20 cellular contexts compared by ENCODE assay signal in genomic region chr15:93587046-93587445, GRCh38.
DNase-seq lines count a peak whose midpoint lies in the region; ATAC-seq and TF ChIP-seq lines count a peak whose summit lies in the region.
"Had no signal": no experiment of that assay in that cellular context is flagged by ENCODE, and none has a peak within 500 bp of the region (broad histone marks: within the 10 kb centered on the region; RNA-seq: fewer than 3 reads in every experiment).

No MANE protein-coding gene starts in this region.

- ATAC-seq in heart right ventricle (peak in 7 of 8 donors; percentile 31 to 90 (median 82)), PC-3 (no peak), WTC11 (no peak), HG03097 (IDR thresholded peaks at IDR 0.05; ENCODE audit: low FRiP score, unreplicated experiment) (no peak)

- peak overlapping the region; percentile 7; the same call in 1 of the 2 replicates for H3K9ac ChIP-seq in BLaER1
- H3K9ac ChIP-seq in PC-3 (ENCODE audit: low read length): no peak overlapping the region

- H3K36me3 ChIP-seq in BLaER1 (no peaks in the 10 kb centered on the region), heart right ventricle (no peaks in the 10 kb centered on the region), PC-3 (ENCODE audit: low read depth, low read length) (no peaks in the 10 kb centered on the region)

- H3K36me3 Mint-ChIP-seq in WTC11: no peaks in the 10 kb centered on the region
- H3K36me3 Mint-ChIP-seq: CD4-positive, CD25-positive, alpha-beta regulatory T cell had no signal

- BruUV-seq in PC-3 (replicated peaks; lab: Mats Ljungman, UMichigan): no TSS peak

- POLR2A ChIA-PET in PC-3 (lab: Charles Lee; ENCODE audit: unreplicated experiment) (no interaction called here), WTC11 (lab: Charles Lee) (no interaction called here)

- intact Hi-C loops in heart right ventricle (cut with DNase I) (no loop called here), PC-3 (cut with micrococcal nuclease) (no loop called here)

- 0 out of 2 replicates have a peak overlapping the region, but pooled peaks have one; percentile 0 for H3K4me3 ChIP-seq in BLaER1
- no peak overlapping the region for H3K4me3 ChIP-seq in heart right ventricle
- H3K4me3 ChIP-seq in PC-3 (ENCODE audit: low read length): no peak overlapping the region

- H3K9me3 Mint-ChIP-seq in WTC11: 0 out of 2 replicates have a peak, but pooled peaks cover 3% of the 10 kb centered on the region
- H3K9me3 Mint-ChIP-seq: H9; T-helper 1 cell treated with Interleukin-12 subunit alpha and Interleukin-12 subunit beta and Interleukin-4 antibody, amounts not matched to agents 30 μg/mL and 1 μg/mL, for 36 hours had no signal

- no peaks in the 10 kb centered on the region for H3K4me1 Mint-ChIP-seq in WTC11
- H3K4me1 Mint-ChIP-seq: CD4-positive, CD25-positive, alpha-beta regulatory T cell; H9 had no signal

- H3K27ac ChIP-seq in BLaER1 (peak overlapping the region; percentile 60), heart right ventricle (peak overlapping the region in 4 of 10 donors; percentile 19 to 67 (median 31)), PC-3 (ENCODE audit: low read length) (no peak overlapping the region)

- H3K27me3 ChIP-seq in BLaER1: no peaks in the 10 kb centered on the region
- H3K27me3 ChIP-seq in heart right ventricle: peaks cover 0 to 3% (median 0%) of the 10 kb centered on the region in 7 donors
- H3K27me3 ChIP-seq in PC-3 (ENCODE audit: low read length): peaks cover 7% of the 10 kb centered on the region; the same call in 1 of the 2 replicates

- no peaks in the 10 kb centered on the region for H3K9me2 ChIP-seq in PC-3 (replicated peaks; ENCODE audit: low read length)

- no peak overlapping the region for H3K27ac Mint-ChIP-seq in WTC11
- H3K27ac Mint-ChIP-seq: CD4-positive, CD25-positive, alpha-beta regulatory T cell; H9; T-helper 1 cell treated with Interleukin-12 subunit alpha and Interleukin-12 subunit beta and Interleukin-4 antibody, amounts not matched to agents 30 μg/mL and 1 μg/mL, for 36 hours had no signal

- H3K4me3 Mint-ChIP-seq in WTC11: no peak overlapping the region
- H3K4me3 Mint-ChIP-seq: CD4-positive, CD25-positive, alpha-beta regulatory T cell; H9; T-helper 1 cell treated with Interleukin-12 subunit alpha and Interleukin-12 subunit beta and Interleukin-4 antibody, amounts not matched to agents 30 μg/mL and 1 μg/mL, for 36 hours had no signal

- no peak overlapping the region for H2AFZ ChIP-seq in PC-3 (ENCODE audit: low read length)

- WGBS in heart right ventricle, 2 donors: 28 to 35% methylated on average over 1 of the region's 1 CpG

- TF ChIP-seq CTCF in heart right ventricle (IDR thresholded peaks at IDR 0.05) (no peak), PC-3 (conservative IDR thresholded peaks at IDR 0.05; ENCODE audit: low read depth, low read length) (no peak), WTC11 (IDR thresholded peaks at IDR 0.05) (no peak)

- CTCF ChIA-PET in PC-3 (lab: Charles Lee) (no interaction called here), WTC11 (lab: Charles Lee) (interaction anchor here (1.2 kb wide), 1 partner anchor 557 kb away, joined by 3 read pairs; no protein-coding TSS in a partner anchor)

- H3K4me2 ChIP-seq in BLaER1 (peak overlapping the region; percentile 55), PC-3 (ENCODE audit: low read length) (no peak overlapping the region)

- peaks cover 26% of the 10 kb centered on the region for H3K4me1 ChIP-seq in BLaER1
- peaks cover 0 to 5% (median 0%) of the 10 kb centered on the region in 9 donors for H3K4me1 ChIP-seq in heart right ventricle
- H3K4me1 ChIP-seq in PC-3 (ENCODE audit: insufficient read depth, low read length): no peaks in the 10 kb centered on the region
- H3K4me1 ChIP-seq: Caco-2 had no signal

- no peaks in the 10 kb centered on the region for H3K79me2 ChIP-seq in PC-3 (ENCODE audit: low read length)

- H3K27me3 Mint-ChIP-seq in WTC11 (ENCODE audit: low read depth): no peaks in the 10 kb centered on the region

- H3K9me3 ChIP-seq in BLaER1 (peaks cover 11% of the 10 kb centered on the region; the same call in 1 of the 2 replicates), heart right ventricle (peaks cover 0 to under 1% (median 0%) of the 10 kb centered on the region in 11 donors), PC-3 (ENCODE audit: low read length) (no peaks in the 10 kb centered on the region)
- H3K9me3 ChIP-seq: Caco-2 had no signal

- no peaks in the 10 kb centered on the region for H3F3A ChIP-seq in PC-3 (ENCODE audit: low read length, unreplicated experiment)

- peak; percentile 65 for DNase-seq in COR-L47 (lab: John Stamatoyannopoulos, UW)
- peak; percentile 58 for DNase-seq in NCI-H2227 treated with DMSO at 0.1 percent for 48 hours (lab: John Stamatoyannopoulos, UW)
- DNase-seq in heart right ventricle: peak in 1 of 2 donors; percentile 49
- DNase-seq in PC-3: no peak
- no peak for DNase-seq in WTC11 (ENCODE audit: low spot score)
- DNase-seq in activated effector memory CD4-positive, alpha-beta T cell treated with anti-CD3 and anti-CD28 coated beads, Interleukin-2, amount 50 U/mL, for 16 hours: no peak
- DNase-seq: ACHN; AML-193; Caco-2; CD4-positive, CD25-positive, alpha-beta regulatory T cell; H9; IMR-90; NCI-H1048; NCI-H146; NCI-H446; NCI-H526 treated with DMSO at 0.1 percent for 48 hours; SIG-M5 had no signal

- no peaks in the 10 kb centered on the region for H4K20me1 ChIP-seq in BLaER1
- no peaks in the 10 kb centered on the region for H4K20me1 ChIP-seq in PC-3 (ENCODE audit: low read length)

TF ChIP-seq in WTC11, 78 proteins besides CTCF, POLR2A, EP300 and RAD21 (continues in another document):
- TF ChIP-seq FOXJ3 (CRISPR knock-in tag; IDR thresholded peaks at IDR 0.05; ENCODE audit: borderline replicate concordance) (no peak), NR2C2 (CRISPR knock-in tag; IDR thresholded peaks at IDR 0.05) (no peak), ZBTB21 (CRISPR knock-in tag; IDR thresholded peaks at IDR 0.05; ENCODE audit: borderline replicate concordance) (no peak), ATF3 (CRISPR knock-in tag; conservative IDR thresholded peaks at IDR 0.05) (no peak), ESRRA (CRISPR knock-in tag; IDR thresholded peaks at IDR 0.05; ENCODE audit: borderline replicate concordance) (no peak), CREB1 (CRISPR knock-in tag; IDR thresholded peaks at IDR 0.05) (no peak), ETV6 (CRISPR knock-in tag; IDR thresholded peaks at IDR 0.05) (no peak), OVOL2 (CRISPR knock-in tag; IDR thresholded peaks at IDR 0.05; ENCODE audit: borderline replicate concordance) (no peak), ATF1 (CRISPR knock-in tag; IDR thresholded peaks at IDR 0.05) (no peak)
- TF ChIP-seq, protein P1, sequence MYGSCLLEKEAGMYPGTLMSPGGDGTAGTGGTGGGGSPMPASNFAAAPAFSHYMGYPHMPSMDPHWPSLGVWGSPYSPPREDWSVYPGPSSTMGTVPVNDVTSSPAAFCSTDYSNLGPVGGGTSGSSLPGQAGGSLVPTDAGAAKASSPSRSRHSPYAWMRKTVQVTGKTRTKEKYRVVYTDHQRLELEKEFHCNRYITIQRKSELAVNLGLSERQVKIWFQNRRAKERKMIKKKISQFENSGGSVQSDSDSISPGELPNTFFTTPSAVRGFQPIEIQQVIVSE (CRISPR knock-in tag; IDR thresholded peaks at IDR 0.05; ENCODE audit: borderline replicate concordance): no peak
- TF ChIP-seq, protein P2, sequence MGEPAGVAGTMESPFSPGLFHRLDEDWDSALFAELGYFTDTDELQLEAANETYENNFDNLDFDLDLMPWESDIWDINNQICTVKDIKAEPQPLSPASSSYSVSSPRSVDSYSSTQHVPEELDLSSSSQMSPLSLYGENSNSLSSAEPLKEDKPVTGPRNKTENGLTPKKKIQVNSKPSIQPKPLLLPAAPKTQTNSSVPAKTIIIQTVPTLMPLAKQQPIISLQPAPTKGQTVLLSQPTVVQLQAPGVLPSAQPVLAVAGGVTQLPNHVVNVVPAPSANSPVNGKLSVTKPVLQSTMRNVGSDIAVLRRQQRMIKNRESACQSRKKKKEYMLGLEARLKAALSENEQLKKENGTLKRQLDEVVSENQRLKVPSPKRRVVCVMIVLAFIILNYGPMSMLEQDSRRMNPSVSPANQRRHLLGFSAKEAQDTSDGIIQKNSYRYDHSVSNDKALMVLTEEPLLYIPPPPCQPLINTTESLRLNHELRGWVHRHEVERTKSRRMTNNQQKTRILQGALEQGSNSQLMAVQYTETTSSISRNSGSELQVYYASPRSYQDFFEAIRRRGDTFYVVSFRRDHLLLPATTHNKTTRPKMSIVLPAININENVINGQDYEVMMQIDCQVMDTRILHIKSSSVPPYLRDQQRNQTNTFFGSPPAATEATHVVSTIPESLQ (CRISPR knock-in tag; IDR thresholded peaks at IDR 0.05): no peak
- TF ChIP-seq, protein P3, sequence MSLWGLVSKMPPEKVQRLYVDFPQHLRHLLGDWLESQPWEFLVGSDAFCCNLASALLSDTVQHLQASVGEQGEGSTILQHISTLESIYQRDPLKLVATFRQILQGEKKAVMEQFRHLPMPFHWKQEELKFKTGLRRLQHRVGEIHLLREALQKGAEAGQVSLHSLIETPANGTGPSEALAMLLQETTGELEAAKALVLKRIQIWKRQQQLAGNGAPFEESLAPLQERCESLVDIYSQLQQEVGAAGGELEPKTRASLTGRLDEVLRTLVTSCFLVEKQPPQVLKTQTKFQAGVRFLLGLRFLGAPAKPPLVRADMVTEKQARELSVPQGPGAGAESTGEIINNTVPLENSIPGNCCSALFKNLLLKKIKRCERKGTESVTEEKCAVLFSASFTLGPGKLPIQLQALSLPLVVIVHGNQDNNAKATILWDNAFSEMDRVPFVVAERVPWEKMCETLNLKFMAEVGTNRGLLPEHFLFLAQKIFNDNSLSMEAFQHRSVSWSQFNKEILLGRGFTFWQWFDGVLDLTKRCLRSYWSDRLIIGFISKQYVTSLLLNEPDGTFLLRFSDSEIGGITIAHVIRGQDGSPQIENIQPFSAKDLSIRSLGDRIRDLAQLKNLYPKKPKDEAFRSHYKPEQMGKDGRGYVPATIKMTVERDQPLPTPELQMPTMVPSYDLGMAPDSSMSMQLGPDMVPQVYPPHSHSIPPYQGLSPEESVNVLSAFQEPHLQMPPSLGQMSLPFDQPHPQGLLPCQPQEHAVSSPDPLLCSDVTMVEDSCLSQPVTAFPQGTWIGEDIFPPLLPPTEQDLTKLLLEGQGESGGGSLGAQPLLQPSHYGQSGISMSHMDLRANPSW (CRISPR knock-in tag; conservative IDR thresholded peaks at IDR 0.05; ENCODE audit: low read depth): no peak
- TF ChIP-seq, protein P4, sequence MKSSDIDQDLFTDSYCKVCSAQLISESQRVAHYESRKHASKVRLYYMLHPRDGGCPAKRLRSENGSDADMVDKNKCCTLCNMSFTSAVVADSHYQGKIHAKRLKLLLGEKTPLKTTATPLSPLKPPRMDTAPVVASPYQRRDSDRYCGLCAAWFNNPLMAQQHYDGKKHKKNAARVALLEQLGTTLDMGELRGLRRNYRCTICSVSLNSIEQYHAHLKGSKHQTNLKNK (CRISPR knock-in tag; IDR thresholded peaks at IDR 0.05): no peak

Comparison
In these comparisons a context has a peak if more than half of its experiments do, and no peak if none do; other contexts are left out.
1. DNase-seq: peak in COR-L47 (single experiment) and NCI-H2227 treated with DMSO at 0.1 percent for 48 hours (single experiment); none in PC-3 (single experiment), WTC11 (single experiment) and activated effector memory CD4-positive, alpha-beta T cell treated with anti-CD3 and anti-CD28 coated beads, Interleukin-2, amount 50 U/mL, for 16 hours (single experiment).
2. ATAC-seq: peak in heart right ventricle (7 of 8); none in PC-3 (single experiment), WTC11 (single experiment) and HG03097 (single experiment).